Comparison of ENCODE assay signal across 17 cellular contexts in the genomic region with DNA sequence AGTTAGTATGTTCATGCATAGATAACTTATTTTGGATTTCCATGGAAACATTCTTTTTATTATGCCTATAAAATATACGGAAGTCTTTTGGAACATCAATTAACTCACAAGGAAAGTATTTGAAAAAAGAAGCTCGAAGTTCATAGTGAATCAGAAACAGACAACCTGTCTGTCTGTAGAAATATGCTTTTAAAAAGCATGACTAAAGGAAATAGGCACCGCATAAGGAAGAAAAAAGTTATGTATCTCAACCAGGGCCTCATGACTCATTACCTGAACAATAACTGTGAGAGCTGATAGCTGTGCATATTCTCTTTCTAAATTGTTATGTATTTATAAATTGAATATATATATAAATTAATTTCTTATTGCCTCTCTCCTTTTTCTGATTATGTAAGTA.
A peak's percentile ranks its signal among the peaks of the same experiment; 100 is the strongest.
DNase-seq lines count a peak whose midpoint lies in the region; ATAC-seq, FAIRE-seq and TF ChIP-seq lines count a peak whose summit lies in the region.
"Had no signal": no experiment of that assay in that cellular context is flagged by ENCODE, and none has a peak within 500 bp of the region (broad histone marks: within the 10 kb centered on the region; RNA-seq: fewer than 3 reads in every experiment).

No MANE protein-coding gene starts in this region.

- peaks cover 6% of the 10 kb centered on the region for H3F3A ChIP-seq in PC-3 (ENCODE audit: low read length, unreplicated experiment)

- H3K36me3 ChIP-seq in PC-3 (ENCODE audit: low read depth, low read length) = no peaks in the 10 kb centered on the region
- H3K36me3 ChIP-seq in endothelial cell of umbilical vein (ENCODE audit: control insufficient read depth in 2 of 2, extremely low read depth in 1 of 2, insufficient read depth in 2 of 2, low read length in 2 of 2) = no peaks in the 10 kb centered on the region
- H3K36me3 ChIP-seq in mucosa of descending colon (ENCODE audit: low read depth) = no peaks in the 10 kb centered on the region
- no peaks in the 10 kb centered on the region for H3K36me3 ChIP-seq in spleen

- H3K9me3 ChIP-seq in PC-3 (ENCODE audit: low read length) (no peaks in the 10 kb centered on the region), endothelial cell of umbilical vein (replicated peaks; ENCODE audit: control insufficient read depth, insufficient read depth, low read length) (no peaks in the 10 kb centered on the region), mucosa of descending colon (no peaks in the 10 kb centered on the region), spleen (peaks cover 0 to 6% (median 0%) of the 10 kb centered on the region in 8 donors)

- no peaks in the 10 kb centered on the region for H3K9me2 ChIP-seq in PC-3 (replicated peaks; ENCODE audit: low read length)

- POLR2A ChIA-PET in PC-3 (lab: Charles Lee; ENCODE audit: unreplicated experiment) (interaction anchor here (0.6 to 0.7 kb wide), 2 partner anchors 546 to 733 kb away, joined by 5 read pairs; no protein-coding TSS in a partner anchor), endothelial cell of umbilical vein (lab: Charles Lee) (no interaction called here)

- H3K9ac ChIP-seq in PC-3 (ENCODE audit: low read length) = no peak overlapping the region
- no peak overlapping the region for H3K9ac ChIP-seq in endothelial cell of umbilical vein (replicated peaks; ENCODE audit: extremely low read depth, insufficient read depth, low read length)
- H3K9ac ChIP-seq: GM23248 had no signal

- peak overlapping the region; percentile 66 for H3K27ac ChIP-seq in PC-3 (ENCODE audit: low read length)
- no peak overlapping the region for H3K27ac ChIP-seq in endothelial cell of umbilical vein (ENCODE audit: insufficient read depth, low read depth, low read length)
- no peak overlapping the region for H3K27ac ChIP-seq in spleen
- H3K27ac ChIP-seq: GM23248 had no signal

- H2AFZ ChIP-seq in PC-3 (ENCODE audit: low read length) = no peak overlapping the region
- H2AFZ ChIP-seq in endothelial cell of umbilical vein (ENCODE audit: low read depth, low read length) = no peak overlapping the region
- H2AFZ ChIP-seq: GM23248 had no signal

- H3K79me2 ChIP-seq in PC-3 (ENCODE audit: low read length) (no peaks in the 10 kb centered on the region), endothelial cell of umbilical vein (ENCODE audit: control insufficient read depth, insufficient read depth, low read length) (no peaks in the 10 kb centered on the region)

- peaks cover 15% of the 10 kb centered on the region for H3K4me1 ChIP-seq in PC-3 (ENCODE audit: insufficient read depth, low read length)
- H3K4me1 ChIP-seq in endothelial cell of umbilical vein (ENCODE audit: control insufficient read depth, extremely low read depth, insufficient read depth, low read length) = no peaks in the 10 kb centered on the region
- H3K4me1 ChIP-seq in mucosa of descending colon (ENCODE audit: low read depth) = no peaks in the 10 kb centered on the region
- H3K4me1 ChIP-seq in spleen = no peaks in the 10 kb centered on the region

- no peaks in the 10 kb centered on the region for H3K27me3 ChIP-seq in PC-3 (ENCODE audit: low read length)
- no peaks in the 10 kb centered on the region for H3K27me3 ChIP-seq in endothelial cell of umbilical vein (ENCODE audit: control insufficient read depth in 2 of 2, insufficient read depth in 2 of 2, low read length in 2 of 2)
- H3K27me3 ChIP-seq in spleen (replicated peaks in 1 of 7) = no peaks in the 10 kb centered on the region

- no peaks in the 10 kb centered on the region for H4K20me1 ChIP-seq in PC-3 (ENCODE audit: low read length)
- no peaks in the 10 kb centered on the region for H4K20me1 ChIP-seq in endothelial cell of umbilical vein (replicated peaks; ENCODE audit: control insufficient read depth, extremely low read depth, insufficient read depth, low read length)

- dilution Hi-C loops in endothelial cell of umbilical vein (cut with MboI; ENCODE audit: extremely low pct_ligation_motif_present, low sequenced_read_pairs) = no loop called here

- H3K4me3 ChIP-seq in PC-3 (ENCODE audit: low read length) (no peak overlapping the region), endothelial cell of umbilical vein (replicated peaks in 1 of 3; ENCODE audit: insufficient read depth in 1 of 3, low read depth in 1 of 3, low read length in 3 of 3) (no peak overlapping the region), mucosa of descending colon (no peak overlapping the region), spleen (no peak overlapping the region)
- H3K4me3 ChIP-seq: GM23248 had no signal

- no peak for TF ChIP-seq POLR2A in endothelial cell of umbilical vein (IDR thresholded peaks at IDR 0.05; ENCODE audit: low read depth, low read length)
- TF ChIP-seq POLR2A in spleen (IDR thresholded peaks at IDR 0.05) = no peak

- intact Hi-C loops in PC-3 (cut with micrococcal nuclease) (no loop called here), endothelial cell of umbilical vein (cut with micrococcal nuclease) (no loop called here), mucosa of descending colon (cut with DNase I, micrococcal nuclease) (no loop called here), spleen (cut with DNase I; ENCODE audit: low total_unique reads) (no loop called here)

- no peak for TF ChIP-seq CTCF in PC-3 (conservative IDR thresholded peaks at IDR 0.05; ENCODE audit: low read depth, low read length)
- TF ChIP-seq CTCF in endothelial cell of umbilical vein (IDR thresholded peaks at IDR 0.05; ENCODE audit: extremely low read depth in 1 of 2, insufficient read depth in 1 of 2, low read depth in 1 of 2, low read length in 2 of 2) = no peak
- no peak for TF ChIP-seq CTCF in mucosa of descending colon (IDR thresholded peaks at IDR 0.05)
- no peak for TF ChIP-seq CTCF in spleen (IDR thresholded peaks at IDR 0.05 in 8 of 11, conservative IDR thresholded peaks at IDR 0.05 in 3 of 11)

- 75 to 84% (median 79%) methylated on average over 3 of the region's 3 CpGs for WGBS in spleen, 5 donors

- DNase-seq in HPDE6-E6E7 (ENCODE audit: extremely low spot score) (peak; percentile 60), PC-3 (peak; percentile 75), endothelial cell of umbilical vein (ENCODE audit: low read depth, low spot score) (no peak), mucosa of descending colon (no peak), spleen (no peak)
- DNase-seq: C1 segment of cervical spinal cord; Calu3; CD4-positive, alpha-beta T cell; DMS 273 treated with DMSO at 0.1 percent for 48 hours; GDM1; GM23248 had no signal

- H3K4me2 ChIP-seq in PC-3 (ENCODE audit: low read length) (peak overlapping the region; percentile 36; the same call in 1 of the 2 replicates), endothelial cell of umbilical vein (ENCODE audit: insufficient read depth, low read length) (no peak overlapping the region)

- ATAC-seq in PC-3 = peak; percentile 90
- ATAC-seq in mucosa of descending colon = peak; percentile 49
- ATAC-seq in HG02884 (IDR thresholded peaks at IDR 0.05; ENCODE audit: unreplicated experiment) = no peak
- no peak for ATAC-seq in GM18517 (IDR thresholded peaks at IDR 0.05; ENCODE audit: unreplicated experiment)
- ATAC-seq: HCT116 had no signal

- no peaks in the 10 kb centered on the region for H3K9me1 ChIP-seq in endothelial cell of umbilical vein (replicated peaks; ENCODE audit: control insufficient read depth, extremely low read depth, insufficient read depth, low read length)

- no peak for FAIRE-seq in endothelial cell of umbilical vein (lab: Jason Lieb, UNC)
- FAIRE-seq: A204.1, GM12892, H54 had no signal

- CTCF ChIA-PET in PC-3 (lab: Charles Lee) = interaction anchor here (0.5 to 0.7 kb wide), 2 partner anchors 29 to 476 kb away, joined by 3 to 6 read pairs; no protein-coding TSS in a partner anchor
- CTCF ChIA-PET in endothelial cell of umbilical vein (lab: Charles Lee) = no interaction called here

- no TSS peak for BruUV-seq in PC-3 (replicated peaks; lab: Mats Ljungman, UMichigan)
- no TSS peak for BruUV-seq in endothelial cell of umbilical vein (replicated peaks; lab: Mats Ljungman, UMichigan)

TF ChIP-seq in endothelial cell of umbilical vein, 7 proteins besides CTCF, POLR2A, EP300 and RAD21:
- TF ChIP-seq POLR2AphosphoS5 (IDR thresholded peaks at IDR 0.05; ENCODE audit: insufficient read depth, low read depth, low read length) (no peak), FOS (IDR thresholded peaks at IDR 0.05; ENCODE audit: borderline replicate concordance, insufficient read depth, low read length) (peak; percentile 10)
TF ChIP-seq in endothelial cell of umbilical vein: peak in this region for 1.

Comparison
In these comparisons a context has a peak if more than half of its experiments do, and no peak if none do; other contexts are left out.
1. DNase-seq: peak in HPDE6-E6E7 (single experiment) and PC-3 (single experiment); none in endothelial cell of umbilical vein (single experiment), mucosa of descending colon (0 of 3) and spleen (single experiment).
2. ATAC-seq: peak in PC-3 (single experiment) and mucosa of descending colon (single experiment); none in HG02884 (single experiment) and GM18517 (single experiment).